Comparison of ENCODE assay signal across 33 cellular contexts in genomic region chr11:23767576-23767975, GRCh38.
"Had no signal": no experiment of that assay in that cellular context is flagged by ENCODE, and none has a peak within 500 bp of the region (broad histone marks: within the 10 kb centered on the region; RNA-seq: fewer than 3 reads in every experiment).

No MANE protein-coding gene starts in this region.

- FAIRE-seq: RCC 7860 had no signal

- H3K27ac Mint-ChIP-seq: activated CD4-positive, alpha-beta T cell treated with anti-CD3 and anti-CD28 coated beads, Interleukin-2, amount 10 ng/mL, durations not matched to agents 24 days and 14 days; activated CD8-positive, alpha-beta T cell treated with anti-CD3 and anti-CD28 coated beads for 36 hours; activated naive CD4-positive, alpha-beta T cell treated with anti-CD3 and anti-CD28 coated beads, Interleukin-2, amount 50 U/mL, for 24 hours; activated naive CD8-positive, alpha-beta T cell treated with anti-CD3 and anti-CD28 coated beads, Interleukin-2, amount 10 ng/mL, durations not matched to agents 7 days and 5 days; activated T-helper 2 cell treated with anti-CD3 and anti-CD28 coated beads, Interferon-gamma antibody, Interleukin-2, Interleukin-4, amounts not matched to agents 10 μg/mL and 5 μg/mL and 100 μg/mL, durations not matched to agents 14 hours and 24 hours and 36 hours had no signal

- H3K4me1 ChIP-seq: adrenal gland had no signal

- DNase-seq: activated CD4-positive, alpha-beta T cell treated with anti-CD3 and anti-CD28 coated beads, Interleukin-2, amount 10 ng/mL, durations not matched to agents 24 days and 14 days; activated CD4-positive, alpha-beta T cell treated with anti-CD3 and anti-CD28 coated beads, Interleukin-2, amount 50 U/mL, for 4 hours; activated CD8-positive, alpha-beta T cell treated with anti-CD3 and anti-CD28 coated beads for 36 hours; activated gamma-delta T cell; activated naive CD4-positive, alpha-beta T cell treated with Interleukin-2 at 50 U/mL for 16 hours; activated naive CD8-positive, alpha-beta T cell treated with anti-CD3 and anti-CD28 coated beads, Interleukin-2, amount 10 ng/mL, durations not matched to agents 7 days and 5 days; activated T-cell treated with anti-CD3 and anti-CD28 coated beads, Interleukin-2, amount 50 U/mL, for 1 hour; adrenal gland; Kasumi-1; KG1; MM.1S; MV-4-11; NCI-H1092; NCI-H1436 treated with DMSO at 0.1 percent for 48 hours; NCI-H1694 treated with DMSO at 0.1 percent for 48 hours; NCI-H2029; NCI-H510A; NCI-H526; NCI-H748 treated with DMSO at 0.1 percent for 48 hours; NK-92 treated with Interleukin-12 subunit alpha and Interleukin-12 subunit beta, amount 100 ng/mL, for 24 hours; PC-3; SIG-M5; SW 1271; T-helper 1 cell; T-helper 2 cell; T-helper 9 cell had no signal

- H3K36me3 ChIP-seq: adrenal gland, cardiac muscle cell had no signal

- H3K27me3 Mint-ChIP-seq: activated CD4-positive, alpha-beta T cell treated with anti-CD3 and anti-CD28 coated beads, Interleukin-2, amount 10 ng/mL, durations not matched to agents 24 days and 14 days; activated CD8-positive, alpha-beta T cell treated with anti-CD3 and anti-CD28 coated beads for 36 hours; activated naive CD4-positive, alpha-beta T cell treated with anti-CD3 and anti-CD28 coated beads, Interleukin-2, amount 50 U/mL, for 24 hours; activated naive CD8-positive, alpha-beta T cell treated with anti-CD3 and anti-CD28 coated beads, Interleukin-2, amount 10 ng/mL, durations not matched to agents 7 days and 5 days; central memory CD8-positive, alpha-beta T cell had no signal

- H3K4me3 Mint-ChIP-seq: activated CD4-positive, alpha-beta T cell treated with anti-CD3 and anti-CD28 coated beads, Interleukin-2, amount 10 ng/mL, durations not matched to agents 24 days and 14 days; activated CD8-positive, alpha-beta T cell treated with anti-CD3 and anti-CD28 coated beads for 36 hours; activated naive CD4-positive, alpha-beta T cell treated with anti-CD3 and anti-CD28 coated beads, Interleukin-2, amount 50 U/mL, for 24 hours; activated naive CD8-positive, alpha-beta T cell treated with anti-CD3 and anti-CD28 coated beads, Interleukin-2, amount 10 ng/mL, durations not matched to agents 7 days and 5 days; central memory CD8-positive, alpha-beta T cell had no signal

- H3K4me3 ChIP-seq: adrenal gland, cardiac muscle cell had no signal

- H3K27me3 ChIP-seq: adrenal gland, cardiac muscle cell had no signal

- H3K36me3 Mint-ChIP-seq: activated naive CD4-positive, alpha-beta T cell treated with anti-CD3 and anti-CD28 coated beads, Interleukin-2, amount 50 U/mL, for 24 hours; activated naive CD8-positive, alpha-beta T cell treated with anti-CD3 and anti-CD28 coated beads, Interleukin-2, amount 10 ng/mL, durations not matched to agents 7 days and 5 days had no signal

- H3K4me1 Mint-ChIP-seq: activated CD4-positive, alpha-beta T cell treated with anti-CD3 and anti-CD28 coated beads, Interleukin-2, amount 10 ng/mL, durations not matched to agents 24 days and 14 days; activated naive CD4-positive, alpha-beta T cell treated with anti-CD3 and anti-CD28 coated beads, Interleukin-2, amount 50 U/mL, for 24 hours; activated naive CD8-positive, alpha-beta T cell treated with anti-CD3 and anti-CD28 coated beads, Interleukin-2, amount 10 ng/mL, durations not matched to agents 7 days and 5 days; central memory CD8-positive, alpha-beta T cell had no signal

- ATAC-seq: activated CD8-positive, alpha-beta T cell treated with anti-CD3 and anti-CD28 coated beads for 36 hours; PC-3; Right ventricle myocardium inferior had no signal

- H3K27ac ChIP-seq: adrenal gland, cardiac muscle cell, RWPE1 had no signal
